10 cellular contexts compared by ENCODE assay signal in genomic region chr2:137998503-137998902, GRCh38. TPM values are rescaled to one million over a fixed set of nuclear protein-coding genes. Genes with fewer than 3 reads are reported as not detected.
"Had no signal": no experiment of that assay in that cellular context is flagged by ENCODE, and none has a peak within 500 bp of the region (broad histone marks: within the 10 kb centered on the region; RNA-seq: fewer than 3 reads in every experiment).

No MANE protein-coding gene starts in this region.

- H3K4me1 ChIP-seq: HAP-1 had no signal

- H3K9ac ChIP-seq: GM23248 had no signal

- DNase-seq: GM23248, GOT3, H7, HFFc6, IMR-90 had no signal

- ATAC-seq: HCT116, K562 had no signal

- H3K27ac ChIP-seq: GM23248, HL-60 had no signal

- H2AFZ ChIP-seq: GM23248 had no signal

- H3K36me3 ChIP-seq: HAP-1 had no signal

- H3K4me3 ChIP-seq: GM23248, HAP-1, K562 had no signal

RNA-seq across cellular contexts. Expression of gene HNMT, which starts 34.2 kb away (rescaled TPM):
- total RNA-seq: HT1080 had no signal
